In the genomic region with DNA sequence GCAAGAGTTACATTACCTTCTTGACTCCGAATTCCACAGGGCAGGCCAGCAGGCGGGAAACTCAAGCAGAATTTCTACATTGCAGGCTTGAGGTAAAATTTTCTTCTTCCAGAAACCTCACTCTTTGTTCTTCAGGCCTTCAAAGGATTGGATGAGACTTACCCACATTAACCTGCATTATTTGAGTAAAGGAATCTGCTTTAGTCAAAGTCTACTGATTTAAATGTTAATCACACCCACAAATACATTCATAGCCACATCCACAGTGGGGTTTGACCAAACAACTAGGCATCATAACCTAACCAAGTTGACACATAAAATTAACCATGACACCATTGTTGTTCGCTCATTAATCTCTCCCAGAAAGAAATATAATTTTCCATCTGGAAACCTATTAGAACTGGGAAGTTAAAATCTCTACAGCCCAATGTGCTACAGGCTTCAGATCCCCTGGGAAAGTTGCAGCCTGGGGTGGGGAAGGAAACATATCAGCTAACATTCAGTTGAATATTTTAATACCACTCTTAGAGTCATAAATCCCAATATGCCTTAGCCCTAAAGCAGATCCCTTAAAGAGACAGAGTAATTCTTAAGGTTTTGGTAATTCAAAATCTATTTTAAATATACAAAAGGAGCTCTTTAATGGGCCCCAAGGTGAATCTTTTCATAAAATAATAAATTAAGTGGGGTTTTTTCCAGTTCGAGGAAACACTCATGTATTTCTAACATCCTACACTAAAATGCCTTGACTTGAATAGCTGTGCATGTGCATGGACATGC, we compare ENCODE assay signal across 20 cellular contexts.
"Had no signal": no experiment of that assay in that cellular context is flagged by ENCODE, and none has a peak within 500 bp of the region (broad histone marks: within the 10 kb centered on the region; RNA-seq: fewer than 3 reads in every experiment).

No MANE protein-coding gene starts in this region.

- H2AFZ ChIP-seq: neural progenitor cell had no signal

- H3K9me3 ChIP-seq: right lobe of liver, suprapubic skin, upper lobe of right lung had no signal

- H3K4me2 ChIP-seq: neural progenitor cell had no signal

- H3K27me3 ChIP-seq: cardiac muscle cell, neural progenitor cell, right lobe of liver, suprapubic skin, upper lobe of right lung had no signal

- DNase-seq: activated CD4-positive, alpha-beta T cell treated with anti-CD3 and anti-CD28 coated beads, Interleukin-2, amount 50 U/mL, for 4 hours; activated effector memory CD4-positive, alpha-beta T cell treated with Interleukin-2 at 50 U/mL for 16 hours; activated T-cell treated with anti-CD3 and anti-CD28 coated beads, Interleukin-2, amount 50 U/mL, for 1 hour; anterior cingulate cortex; foreskin melanocyte; heart left ventricle; islet precursor cell; mammary epithelial cell; posterior cingulate gyrus; right lobe of liver; stimulated activated CD4-positive, alpha-beta T cell treated with anti-CD3 and anti-CD28 coated beads, Interleukin-2, amount 100 ng/mL, for 24 hours; stimulated activated naive CD4-positive, alpha-beta T cell; upper lobe of right lung had no signal

- H3K4me3 ChIP-seq: cardiac muscle cell, heart left ventricle, neural progenitor cell, right lobe of liver, suprapubic skin, upper lobe of right lung had no signal

- H3K27ac ChIP-seq: cardiac muscle cell, neural progenitor cell, right lobe of liver, suprapubic skin, upper lobe of right lung had no signal

- FAIRE-seq: colon had no signal

- H3K36me3 ChIP-seq: cardiac muscle cell, heart left ventricle, neural progenitor cell, right lobe of liver, suprapubic skin, upper lobe of right lung had no signal

- H3K27ac Mint-ChIP-seq: activated naive CD4-positive, alpha-beta T cell treated with anti-CD3 and anti-CD28 coated beads, Interleukin-2, amount 50 U/mL, for 72 hours; neural progenitor cell had no signal

- ATAC-seq: activated CD4-positive, CD25-positive, alpha-beta regulatory T cell treated with anti-CD3 and anti-CD28 coated beads, Interleukin-2, amount 50 U/mL, for 24 hours; activated naive CD4-positive, alpha-beta T cell treated with anti-CD3 and anti-CD28 coated beads, Interleukin-2, amount 50 U/mL, for 72 hours; heart left ventricle; left lobe of liver; right lobe of liver; upper lobe of right lung had no signal

- H3K9ac ChIP-seq: neural progenitor cell had no signal

- H3K4me3 Mint-ChIP-seq: neural progenitor cell had no signal
